In genomic region chr7:22442187-22442886, GRCh38 we compare ENCODE assay signal across 16 cellular contexts. TPM values are rescaled to one million over a fixed set of nuclear protein-coding genes. Genes with fewer than 3 reads are reported as not detected.
A peak's percentile ranks its signal among the peaks of the same experiment; 100 is the strongest.
DNase-seq lines count a peak whose midpoint lies in the region; ATAC-seq and TF ChIP-seq lines count a peak whose summit lies in the region.
"Had no signal": no experiment of that assay in that cellular context is flagged by ENCODE, and none has a peak within 500 bp of the region (broad histone marks: within the 10 kb centered on the region; RNA-seq: fewer than 3 reads in every experiment).

No MANE protein-coding gene starts in this region.

- peaks cover 5% of the 10 kb centered on the region; the same call in 1 of the 2 replicates for H3K9me2 ChIP-seq in GM23338 (ENCODE audit: insufficient read depth)

- no peaks in the 10 kb centered on the region for H3F3A ChIP-seq in GM23338 (replicated peaks; ENCODE audit: low read depth)

- H3K4me1 Mint-ChIP-seq in GM23338 (peaks cover 27% of the 10 kb centered on the region), endodermal cell (peaks cover 26% of the 10 kb centered on the region)
- peaks cover 0 to 7% (median 2%) of the 10 kb centered on the region in 3 donors for H3K4me1 Mint-ChIP-seq in CD8-positive, alpha-beta memory T cell
- peaks cover 14% of the 10 kb centered on the region for H3K4me1 Mint-ChIP-seq in activated naive CD8-positive, alpha-beta T cell treated with anti-CD3 and anti-CD28 coated beads, Interleukin-2, amount 50 U/mL, for 24 hours

- no peak overlapping the region for H3K4me3 Mint-ChIP-seq in GM23338
- no peak overlapping the region for H3K4me3 Mint-ChIP-seq in endodermal cell
- H3K4me3 Mint-ChIP-seq in CD8-positive, alpha-beta memory T cell: no peak overlapping the region
- no peak overlapping the region for H3K4me3 Mint-ChIP-seq in activated naive CD8-positive, alpha-beta T cell treated with anti-CD3 and anti-CD28 coated beads, Interleukin-2, amount 50 U/mL, for 24 hours
- H3K4me3 Mint-ChIP-seq: activated B cell treated with CpG ODN at 0.5 μM for 24 hours; activated naive CD8-positive, alpha-beta T cell treated with anti-CD3 and anti-CD28 coated beads, Interleukin-2, amount 10 ng/mL, durations not matched to agents 7 days and 5 days; CD8-positive, alpha-beta T cell; neural crest cell had no signal

- no peak overlapping the region for H2AFZ ChIP-seq in GM23338
- H2AFZ ChIP-seq: hepatocyte had no signal

- 70 to 74% methylated on average over 8 of the region's 8 CpGs for WGBS in endodermal cell (ENCODE audit: insufficient coverage in 1 of 2, insufficient read length in 1 of 2), 2 experiments

- TF ChIP-seq CTCF in GM23338 (conservative IDR thresholded peaks at IDR 0.05; ENCODE audit: low read depth in 2 of 2) (no peak), endodermal cell (conservative IDR thresholded peaks at IDR 0.05) (no peak)

- H3K36me3 Mint-ChIP-seq in GM23338 (ENCODE audit: low read depth) (no peaks in the 10 kb centered on the region), endodermal cell (ENCODE audit: low read depth) (peaks cover 11% of the 10 kb centered on the region)
- no peaks in the 10 kb centered on the region for H3K36me3 Mint-ChIP-seq in CD8-positive, alpha-beta memory T cell
- H3K36me3 Mint-ChIP-seq in activated naive CD8-positive, alpha-beta T cell treated with anti-CD3 and anti-CD28 coated beads, Interleukin-2, amount 50 U/mL, for 24 hours (ENCODE audit: low read depth): no peaks in the 10 kb centered on the region
- H3K36me3 Mint-ChIP-seq: activated naive CD8-positive, alpha-beta T cell treated with anti-CD3 and anti-CD28 coated beads, Interleukin-2, amount 10 ng/mL, durations not matched to agents 7 days and 5 days; CD8-positive, alpha-beta T cell had no signal

- no peaks in the 10 kb centered on the region for H3K36me3 ChIP-seq in GM23338 (ENCODE audit: insufficient read depth)
- no peaks in the 10 kb centered on the region for H3K36me3 ChIP-seq in endodermal cell (ENCODE audit: control insufficient read depth, insufficient read depth, low read length)
- H3K36me3 ChIP-seq in subcutaneous abdominal adipose tissue (ENCODE audit: control insufficient read depth in 5 of 5, insufficient read depth in 5 of 5, low read length in 5 of 5): no peaks in the 10 kb centered on the region
- no peaks in the 10 kb centered on the region for H3K36me3 ChIP-seq in CD8-positive, alpha-beta memory T cell (ENCODE audit: insufficient read depth, low read length)
- H3K36me3 ChIP-seq: esophagus squamous epithelium, sigmoid colon had no signal

- no peak overlapping the region for H3K4me2 ChIP-seq in GM23338
- H3K4me2 ChIP-seq: hepatocyte had no signal

- DNase-seq in GM23338 (ENCODE audit: low spot score): peak; percentile 24
- DNase-seq in NCI-H345 (lab: John Stamatoyannopoulos, UW): peak; percentile 50
- DNase-seq in endodermal cell: peak; percentile 64
- DNase-seq in CD8-positive, alpha-beta memory T cell: no peak
- DNase-seq in activated naive CD8-positive, alpha-beta T cell treated with anti-CD3 and anti-CD28 coated beads, Interleukin-2, amount 50 U/mL, for 24 hours: no peak
- no peak for DNase-seq in erythroblast (lab: John Stamatoyannopoulos, UW)
- DNase-seq: activated B cell treated with CpG ODN at 0.5 μM for 24 hours; activated naive CD8-positive, alpha-beta T cell treated with anti-CD3 and anti-CD28 coated beads, Interleukin-2, amount 10 ng/mL, durations not matched to agents 7 days and 5 days; CD8-positive, alpha-beta T cell; esophagus squamous epithelium; NCI-H2107; sigmoid colon; stimulated activated naive CD4-positive, alpha-beta T cell had no signal

- H3K4me1 ChIP-seq in GM23338 (ENCODE audit: insufficient read depth) (no peaks in the 10 kb centered on the region; the same call in 1 of the 2 replicates), endodermal cell (ENCODE audit: control insufficient read depth, insufficient read depth, low read length) (peaks cover 7% of the 10 kb centered on the region), subcutaneous abdominal adipose tissue (ENCODE audit: control insufficient read depth in 5 of 5, insufficient read depth in 5 of 5, low read length in 5 of 5) (peaks cover 0 to 46% (median 16%) of the 10 kb centered on the region in 5 donors)
- no peaks in the 10 kb centered on the region for H3K4me1 ChIP-seq in CD8-positive, alpha-beta memory T cell (ENCODE audit: insufficient read depth, low read length)

- H3K9me3 ChIP-seq in endodermal cell (ENCODE audit: control insufficient read depth, low read length) (peaks cover 6% of the 10 kb centered on the region), subcutaneous abdominal adipose tissue (ENCODE audit: control insufficient read depth in 5 of 5, low read length in 5 of 5) (peaks cover 0 to 2% (median 0%) of the 10 kb centered on the region in 5 donors)
- H3K9me3 ChIP-seq in CD8-positive, alpha-beta memory T cell (ENCODE audit: low read length): no peaks in the 10 kb centered on the region
- H3K9me3 ChIP-seq: esophagus squamous epithelium, sigmoid colon had no signal

- H3K9me3 Mint-ChIP-seq in GM23338 (no peaks in the 10 kb centered on the region), endodermal cell (no peaks in the 10 kb centered on the region)
- H3K9me3 Mint-ChIP-seq in CD8-positive, alpha-beta memory T cell: no peaks in the 10 kb centered on the region
- no peaks in the 10 kb centered on the region for H3K9me3 Mint-ChIP-seq in activated naive CD8-positive, alpha-beta T cell treated with anti-CD3 and anti-CD28 coated beads, Interleukin-2, amount 50 U/mL, for 24 hours
- H3K9me3 Mint-ChIP-seq: activated B cell treated with CpG ODN at 0.5 μM for 24 hours; activated naive CD8-positive, alpha-beta T cell treated with anti-CD3 and anti-CD28 coated beads, Interleukin-2, amount 10 ng/mL, durations not matched to agents 7 days and 5 days; CD8-positive, alpha-beta T cell; neural crest cell had no signal

- H3K79me2 ChIP-seq in GM23338 (replicated peaks; ENCODE audit: insufficient read depth): no peaks in the 10 kb centered on the region
- H3K79me2 ChIP-seq: hepatocyte had no signal

- no peak overlapping the region for H3K9ac ChIP-seq in endodermal cell (ENCODE audit: extremely low read depth, low read length, poor library complexity, severe bottlenecking)
- H3K9ac ChIP-seq in subcutaneous abdominal adipose tissue (ENCODE audit: low read length in 5 of 5): no peak overlapping the region

- H4K20me1 ChIP-seq in GM23338 (replicated peaks; ENCODE audit: insufficient read depth): no peaks in the 10 kb centered on the region

- H3K4me3 ChIP-seq in GM23338 (no peak overlapping the region), endodermal cell (ENCODE audit: low read length) (no peak overlapping the region), subcutaneous abdominal adipose tissue (ENCODE audit: low read depth in 1 of 5, low read length in 5 of 5) (no peak overlapping the region)
- no peak overlapping the region for H3K4me3 ChIP-seq in CD8-positive, alpha-beta memory T cell (ENCODE audit: low read length)
- H3K4me3 ChIP-seq: esophagus squamous epithelium, hepatocyte, sigmoid colon had no signal

- H3K27ac Mint-ChIP-seq in GM23338 (no peak overlapping the region), endodermal cell (no peak overlapping the region)
- no peak overlapping the region for H3K27ac Mint-ChIP-seq in CD8-positive, alpha-beta memory T cell
- H3K27ac Mint-ChIP-seq in activated naive CD8-positive, alpha-beta T cell treated with anti-CD3 and anti-CD28 coated beads, Interleukin-2, amount 50 U/mL, for 24 hours: no peak overlapping the region
- H3K27ac Mint-ChIP-seq: activated B cell treated with CpG ODN at 0.5 μM for 24 hours; activated naive CD8-positive, alpha-beta T cell treated with anti-CD3 and anti-CD28 coated beads, Interleukin-2, amount 10 ng/mL, durations not matched to agents 7 days and 5 days; CD8-positive, alpha-beta T cell had no signal

- H3K27me3 Mint-ChIP-seq in GM23338 (ENCODE audit: insufficient read depth, low read depth, poor library complexity): peaks cover 4% of the 10 kb centered on the region
- H3K27me3 Mint-ChIP-seq in endodermal cell (ENCODE audit: insufficient read depth): no peaks in the 10 kb centered on the region
- H3K27me3 Mint-ChIP-seq in CD8-positive, alpha-beta memory T cell: peaks cover 0 to 10% of the 10 kb centered on the region in 2 donors
- no peaks in the 10 kb centered on the region for H3K27me3 Mint-ChIP-seq in activated naive CD8-positive, alpha-beta T cell treated with anti-CD3 and anti-CD28 coated beads, Interleukin-2, amount 50 U/mL, for 24 hours
- H3K27me3 Mint-ChIP-seq: activated B cell treated with CpG ODN at 0.5 μM for 24 hours had no signal

- POLR2A ChIA-PET in CD8-positive, alpha-beta memory T cell (lab: Charles Lee): no interaction called here

- H3K27ac ChIP-seq in GM23338 (ENCODE audit: low read depth): no peak overlapping the region
- H3K27ac ChIP-seq in endodermal cell (ENCODE audit: low read depth, low read length): no peak overlapping the region
- H3K27ac ChIP-seq in subcutaneous abdominal adipose tissue (ENCODE audit: low read depth, low read length): peak overlapping the region; percentile 34
- no peak overlapping the region for H3K27ac ChIP-seq in CD8-positive, alpha-beta memory T cell (ENCODE audit: low read depth, low read length)
- H3K27ac ChIP-seq: esophagus squamous epithelium, sigmoid colon had no signal

- H3K27me3 ChIP-seq in GM23338 (ENCODE audit: insufficient read depth) (no peaks in the 10 kb centered on the region), endodermal cell (ENCODE audit: control insufficient read depth, insufficient read depth, low read length, poor library complexity, severe bottlenecking) (no peaks in the 10 kb centered on the region), subcutaneous abdominal adipose tissue (ENCODE audit: control insufficient read depth in 5 of 5, insufficient read depth in 4 of 5, low read length in 5 of 5) (peaks cover 0 to 4% (median 0%) of the 10 kb centered on the region in 5 donors)
- no peaks in the 10 kb centered on the region for H3K27me3 ChIP-seq in CD8-positive, alpha-beta memory T cell (ENCODE audit: insufficient read depth, low read length, poor library complexity, severe bottlenecking)
- H3K27me3 ChIP-seq: esophagus squamous epithelium, hepatocyte, sigmoid colon had no signal

- ATAC-seq in GM23338: peak; percentile 46
- no peak for ATAC-seq in activated naive CD8-positive, alpha-beta T cell treated with anti-CD3 and anti-CD28 coated beads, Interleukin-2, amount 50 U/mL, for 24 hours
- ATAC-seq: CD8-positive, alpha-beta T cell had no signal

- no peak for TF ChIP-seq POLR2A in erythroblast (IDR thresholded peaks at IDR 0.05; ENCODE audit: low read length)

- CTCF ChIA-PET in CD8-positive, alpha-beta memory T cell (lab: Charles Lee): no interaction called here

TF ChIP-seq in GM23338, 12 proteins besides CTCF, POLR2A, EP300 and RAD21 (continues in another document):
- TF ChIP-seq JUNB (IDR thresholded peaks at IDR 0.05; ENCODE audit: unreplicated experiment) (no peak), EZH2 (IDR thresholded peaks at IDR 0.05; ENCODE audit: low read depth, unreplicated experiment) (no peak), ZNF331 (CRISPR knock-in tag; IDR thresholded peaks at IDR 0.05; ENCODE audit: low read depth) (no peak)

RNA-seq across cellular contexts. Expression of gene STEAP1B, which starts 57.7 kb away (rescaled TPM):
- 13.9 and 16.5 TPM in 2 replicates for total RNA-seq in GM23338 (2014; rRNA removed; shearing (Covaris generic))
- polyA plus RNA-seq in GM23338 (2016; fragmentation: Nextera tagmentation; extraction: Ambion mirVana): 4.5 and 4.9 TPM in 2 replicates
- 10 to 100 TPM; 30.5 to 54.2 TPM for total RNA-seq in endodermal cell
- polyA plus RNA-seq in endodermal cell (2013, experiment 1 of 2): 4.3 TPM
- 5.1 TPM for polyA plus RNA-seq in endodermal cell (2013, experiment 2 of 2)
- under 1 TPM in 1 of 2 experiments, not detected in 1; 0.20 TPM for total RNA-seq in CD8-positive, alpha-beta memory T cell
- not detected for polyA plus RNA-seq in CD8-positive, alpha-beta memory T cell
- total RNA-seq: CD8-positive, alpha-beta T cell; hepatocyte had no signal

Comparison
In these comparisons a context has a peak if more than half of its experiments do, and no peak if none do; other contexts are left out.
1. DNase-seq: peak in GM23338 (single experiment), NCI-H345 (single experiment) and endodermal cell (single experiment); none in CD8-positive, alpha-beta memory T cell (0 of 5), activated naive CD8-positive, alpha-beta T cell treated with anti-CD3 and anti-CD28 coated beads, Interleukin-2, amount 50 U/mL, for 24 hours (single experiment) and erythroblast (0 of 2).
2. RNA of gene STEAP1B, which starts 57.7 kb away (total RNA-seq): 30.5 to 54.2 TPM in endodermal cell and 13.9 to 16.5 TPM in GM23338; 0.20 TPM in CD8-positive, alpha-beta memory T cell; every median in the first group is over 10 times any median in the second.